19 cellular contexts compared by ENCODE assay signal in genomic region chr11:35131760-35132159, GRCh38.
"Had no signal": no experiment of that assay in that cellular context is flagged by ENCODE, and none has a peak within 500 bp of the region (broad histone marks: within the 10 kb centered on the region; RNA-seq: fewer than 3 reads in every experiment).

No MANE protein-coding gene starts in this region.

- ATAC-seq: activated CD4-positive, alpha-beta T cell treated with anti-CD3 and anti-CD28 coated beads for 36 hours; esophagus mucosa; heart right ventricle; left lung; stimulated activated effector memory CD8-positive, alpha-beta T cell treated with anti-CD3 and anti-CD28 coated beads, Interleukin-12 subunit alpha, Interleukin-12 subunit beta, amount 100 ng/mL, for 72 hours; upper lobe of right lung had no signal

- H3K36me3 Mint-ChIP-seq: activated CD4-positive, alpha-beta memory T cell treated with anti-CD3 and anti-CD28 coated beads for 36 hours; naive B cell had no signal

- H3K36me3 ChIP-seq: adrenal gland, breast epithelium, heart right ventricle, left lung, sigmoid colon, thoracic aorta, upper lobe of right lung had no signal

- DNase-seq: activated CD4-positive, alpha-beta memory T cell treated with anti-CD3 and anti-CD28 coated beads for 36 hours; activated CD4-positive, alpha-beta T cell treated with anti-CD3 and anti-CD28 coated beads for 36 hours; activated naive CD4-positive, alpha-beta T cell treated with Interleukin-2 at 50 U/mL for 16 hours; activated T-cell treated with anti-CD3 and anti-CD28 coated beads, Interleukin-2, amount 50 U/mL, for 24 hours; adrenal gland; cerebellar nuclear complex; cortex of kidney; heart right ventricle; left lung; naive B cell; sigmoid colon; stimulated activated CD4-positive, alpha-beta T cell treated with anti-CD3 and anti-CD28 coated beads, Interleukin-4, amount 100 ng/mL, for 24 hours; upper lobe of right lung had no signal

- H3K27me3 ChIP-seq: adrenal gland, breast epithelium, heart right ventricle, left lung, sigmoid colon, upper lobe of right lung had no signal

- H3K4me3 Mint-ChIP-seq: activated CD4-positive, alpha-beta memory T cell treated with anti-CD3 and anti-CD28 coated beads for 36 hours; activated CD4-positive, alpha-beta T cell treated with anti-CD3 and anti-CD28 coated beads for 36 hours; activated T-cell treated with anti-CD3 and anti-CD28 coated beads, Interleukin-2, amount 50 U/mL, for 24 hours; stimulated activated effector memory CD8-positive, alpha-beta T cell treated with anti-CD3 and anti-CD28 coated beads, Interleukin-12 subunit alpha, Interleukin-12 subunit beta, amount 100 ng/mL, for 72 hours had no signal

- H3K4me1 ChIP-seq: adrenal gland, breast epithelium, parathyroid adenoma, upper lobe of right lung had no signal

- H3K9me3 ChIP-seq: adrenal gland, breast epithelium, heart right ventricle, left lung, sigmoid colon, thoracic aorta, upper lobe of right lung had no signal

- H3K27ac Mint-ChIP-seq: activated CD4-positive, alpha-beta memory T cell treated with anti-CD3 and anti-CD28 coated beads for 36 hours; activated CD4-positive, alpha-beta T cell treated with anti-CD3 and anti-CD28 coated beads for 36 hours; activated T-cell treated with anti-CD3 and anti-CD28 coated beads, Interleukin-2, amount 50 U/mL, for 24 hours; activated T-helper 2 cell treated with anti-CD3 and anti-CD28 coated beads, Interferon-gamma antibody, Interleukin-2, Interleukin-4, amounts not matched to agents 10 μg/mL and 5 μg/mL and 100 μg/mL, durations not matched to agents 14 hours and 24 hours and 36 hours; stimulated activated effector memory CD8-positive, alpha-beta T cell treated with anti-CD3 and anti-CD28 coated beads, Interleukin-12 subunit alpha, Interleukin-12 subunit beta, amount 100 ng/mL, for 72 hours had no signal

- H3K9me3 Mint-ChIP-seq: activated CD4-positive, alpha-beta memory T cell treated with anti-CD3 and anti-CD28 coated beads for 36 hours; activated T-cell treated with anti-CD3 and anti-CD28 coated beads, Interleukin-2, amount 50 U/mL, for 24 hours; activated T-helper 2 cell treated with anti-CD3 and anti-CD28 coated beads, Interferon-gamma antibody, Interleukin-2, Interleukin-4, amounts not matched to agents 10 μg/mL and 5 μg/mL and 100 μg/mL, durations not matched to agents 14 hours and 24 hours and 36 hours; stimulated activated effector memory CD8-positive, alpha-beta T cell treated with anti-CD3 and anti-CD28 coated beads, Interleukin-12 subunit alpha, Interleukin-12 subunit beta, amount 100 ng/mL, for 72 hours had no signal

- H3K27ac ChIP-seq: adrenal gland, breast epithelium, heart right ventricle, left lung, parathyroid adenoma, thoracic aorta, upper lobe of right lung had no signal

- H3K4me3 ChIP-seq: adrenal gland, breast epithelium, heart right ventricle, left lung, sigmoid colon, thoracic aorta, upper lobe of right lung had no signal

- H3K27me3 Mint-ChIP-seq: activated CD4-positive, alpha-beta memory T cell treated with anti-CD3 and anti-CD28 coated beads for 36 hours; activated CD4-positive, alpha-beta T cell treated with anti-CD3 and anti-CD28 coated beads for 36 hours; activated T-cell treated with anti-CD3 and anti-CD28 coated beads, Interleukin-2, amount 50 U/mL, for 24 hours; naive B cell had no signal
